Comparison of ENCODE assay signal across 15 cellular contexts in the genomic region with DNA sequence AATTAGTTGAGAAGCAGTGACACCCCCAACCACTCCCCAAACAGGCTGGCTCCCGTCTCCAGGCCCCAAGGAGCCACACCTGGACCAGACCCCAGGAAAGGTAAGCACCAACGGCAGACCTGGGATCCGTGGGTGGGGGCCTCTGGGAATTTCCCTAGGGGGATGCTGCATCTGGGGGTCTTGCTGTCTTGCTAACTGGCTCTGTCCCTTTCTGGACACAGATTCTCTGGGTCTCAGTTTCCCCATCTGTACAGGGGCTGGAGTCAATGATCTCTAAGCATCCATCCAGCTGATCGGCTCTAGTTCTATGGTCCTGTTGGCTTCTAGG. TPM values are rescaled to one million over a fixed set of nuclear protein-coding genes. Genes with fewer than 3 reads are reported as not detected.
DNase-seq lines count a peak whose midpoint lies in the region; ATAC-seq and TF ChIP-seq lines count a peak whose summit lies in the region.
"Had no signal": no experiment of that assay in that cellular context is flagged by ENCODE, and none has a peak within 500 bp of the region (broad histone marks: within the 10 kb centered on the region; RNA-seq: fewer than 3 reads in every experiment).

No MANE protein-coding gene starts in this region.

- peak overlapping the region; percentile 95 for H3K27ac ChIP-seq in left ventricle myocardium inferior (replicated peaks)
- H3K27ac ChIP-seq in ovary, result peak overlapping the region; percentile 79 to 92
- peak overlapping the region; percentile 99 for H3K27ac ChIP-seq in uterus

- TF ChIP-seq EP300 in ovary (IDR thresholded peaks at IDR 0.05), result no peak

- ATAC-seq in left ventricle myocardium superior (no peak), HG02852 (IDR thresholded peaks at IDR 0.05; ENCODE audit: unreplicated experiment) (no peak)
- ATAC-seq: activated T-helper 17 cell treated with anti-CD3 and anti-CD28 coated beads, Interleukin-2, amount 50 U/mL, for 72 hours; stimulated activated naive B cell treated with anti-CD40 and anti-IgM and Interleukin-4, amounts not matched to agents 10 μg/mL and 1 μg/mL and 100 μg/mL, for 72 hours had no signal

- peaks cover 3% of the 10 kb centered on the region for H3K36me3 ChIP-seq in left ventricle myocardium inferior
- no peaks in the 10 kb centered on the region for H3K36me3 ChIP-seq in ovary
- no peaks in the 10 kb centered on the region for H3K36me3 ChIP-seq in uterus

- no peaks in the 10 kb centered on the region for H3K9me3 ChIP-seq in left ventricle myocardium inferior (replicated peaks)
- no peaks in the 10 kb centered on the region for H3K9me3 ChIP-seq in ovary
- no peaks in the 10 kb centered on the region for H3K9me3 ChIP-seq in uterus

- H3K4me1 ChIP-seq in left ventricle myocardium inferior (peaks cover 19% of the 10 kb centered on the region), ovary (ENCODE audit: insufficient read depth) (peaks cover 25% of the 10 kb centered on the region), uterus (peaks cover 13 to 20% of the 10 kb centered on the region in 2 donors)

- TF ChIP-seq CTCF in left ventricle myocardium inferior (IDR thresholded peaks at IDR 0.05; ENCODE audit: borderline replicate concordance), result no peak
- TF ChIP-seq CTCF in foreskin fibroblast (IDR thresholded peaks at IDR 0.05; ENCODE audit: low read depth, low read length), result no peak
- no peak for TF ChIP-seq CTCF in ovary (IDR thresholded peaks at IDR 0.05)
- no peak for TF ChIP-seq CTCF in uterus (IDR thresholded peaks at IDR 0.05)

- 3 to 18% (median 4%) methylated on average over 4 of the region's 4 CpGs for WGBS in ovary, 3 donors

- H3K4me3 ChIP-seq in left ventricle myocardium inferior, result peak overlapping the region; percentile 63
- peak overlapping the region; percentile 94 to 100 for H3K4me3 ChIP-seq in foreskin fibroblast (ENCODE audit: low read depth in 1 of 2, low read length in 2 of 2)
- H3K4me3 ChIP-seq in ovary, result peak overlapping the region; percentile 54
- peak overlapping the region; percentile 68 to 88 for H3K4me3 ChIP-seq in uterus

- no peaks in the 10 kb centered on the region for H3K27me3 ChIP-seq in left ventricle myocardium inferior (ENCODE audit: low read depth)
- H3K27me3 ChIP-seq in ovary, result no peaks in the 10 kb centered on the region
- no peaks in the 10 kb centered on the region for H3K27me3 ChIP-seq in uterus

- DNase-seq in left ventricle myocardium inferior (no peak), left ventricle myocardium superior (no peak), foreskin fibroblast (no peak), ovary (no peak), uterus (no peak), cortex of kidney (lab: John Stamatoyannopoulos, UW) (no peak), AG20443 (ENCODE audit: low spot score) (no peak)
- DNase-seq: activated CD4-positive, CD25-positive, alpha-beta regulatory T cell treated with anti-CD3 and anti-CD28 coated beads, Interleukin-2, amount 50 U/mL, for 72 hours; naive B cell; NCI-H1048; NCI-H510A treated with DMSO at 0.1 percent for 48 hours; SHP77; stimulated activated naive B cell treated with anti-CD40 and anti-IgM and Interleukin-4, amounts not matched to agents 10 μg/mL and 1 μg/mL and 100 μg/mL, for 72 hours had no signal

- TF ChIP-seq POLR2A in ovary (IDR thresholded peaks at IDR 0.05) (no peak), uterus (IDR thresholded peaks at IDR 0.05) (peak in 1 of 2 donors; percentile 1)

- intact Hi-C loops in left ventricle myocardium inferior (cut with micrococcal nuclease), result no loop called here
- intact Hi-C loops in left ventricle myocardium superior (cut with micrococcal nuclease), result no loop called here
- intact Hi-C loops in ovary (cut with DNase I), result no loop called here
- intact Hi-C loops in uterus (cut with DNase I; ENCODE audit: low total_unique reads), result no loop called here

RNA-seq across cellular contexts. Expression of a gene that starts 27.9 kb away (rescaled TPM):
- total RNA-seq in left ventricle myocardium inferior, result not detected
- total RNA-seq in left ventricle myocardium superior, result not detected
- under 1 TPM in 2 of 7 donors, not detected in 5; 0.47 to 0.54 TPM for total RNA-seq in ovary
- 1 to 10 TPM in 1 of 2 donors, not detected in 1; 1.7 TPM for polyA plus RNA-seq in ovary
- 1 to 10 TPM in 2 of 4 donors, not detected in 2; 1.6 to 2.3 TPM for total RNA-seq in uterus
- total RNA-seq: activated T-helper 17 cell treated with anti-CD3 and anti-CD28 coated beads, Interleukin-2, amount 50 U/mL, for 72 hours had no signal

RNA-seq across cellular contexts. Expression of a gene that starts 49.1 kb away (rescaled TPM):
- 3.2 TPM for total RNA-seq in left ventricle myocardium inferior
- total RNA-seq in left ventricle myocardium superior, result 2.6 TPM
- 10 to 100 TPM in 2 of 7 donors, 1 to 10 TPM in 5; 5.8 to 11.5 (median 8.8) TPM for total RNA-seq in ovary
- 10 to 100 TPM in 1 of 2 donors, 1 to 10 TPM in 1; 7.1 to 15.2 TPM for polyA plus RNA-seq in ovary
- total RNA-seq in uterus, result 1 to 10 TPM in 3 of 4 donors, under 1 TPM in 1; 0.59 to 8.6 (median 5.9) TPM
